9 cellular contexts compared by ENCODE assay signal in genomic region chr3:46098319-46098761, GRCh38.
A peak's percentile ranks its signal among the peaks of the same experiment; 100 is the strongest.
DNase-seq lines count a peak whose midpoint lies in the region; ATAC-seq and TF ChIP-seq lines count a peak whose summit lies in the region.
"Had no signal": no experiment of that assay in that cellular context is flagged by ENCODE, and none has a peak within 500 bp of the region (broad histone marks: within the 10 kb centered on the region; RNA-seq: fewer than 3 reads in every experiment).

No MANE protein-coding gene starts in this region.

- POLR2A ChIA-PET in AG04450 (lab: Yijun Ruan, JAX): interaction anchor here (1.0 kb wide), 1 partner anchor 9 kb away, joined by 4 read pairs; no protein-coding TSS in a partner anchor

- H3K4me3 Mint-ChIP-seq in IgD-negative memory B cell: peak overlapping the region; percentile 23 to 86 (median 60)
- H3K4me3 Mint-ChIP-seq in activated T-cell treated with anti-CD3 and anti-CD28 coated beads, Interleukin-2, amount 50 U/mL, for 72 hours: peak overlapping the region; percentile 54 to 79
- peak overlapping the region; percentile 71 to 78 (median 77) for H3K4me3 Mint-ChIP-seq in immature natural killer cell

- no peaks in the 10 kb centered on the region for H3K36me3 ChIP-seq in thymus (ENCODE audit: control insufficient read depth, insufficient read depth)
- H3K36me3 ChIP-seq: cardiac muscle cell had no signal

- no peak for DNase-seq in AG04450 (ENCODE audit: low read depth, low spot score)
- DNase-seq in activated T-cell treated with anti-CD3 and anti-CD28 coated beads, Interleukin-2, amount 50 U/mL, for 72 hours: peak; percentile 76 to 78
- DNase-seq in immature natural killer cell: peak; percentile 36 to 54 (median 52)
- DNase-seq in NCI-H187 (lab: John Stamatoyannopoulos, UW): no peak
- no peak for DNase-seq in NCI-H345 treated with DMSO at 0.1 percent for 48 hours (lab: John Stamatoyannopoulos, UW; ENCODE audit: unreplicated experiment)

- H3K4me1 Mint-ChIP-seq in IgD-negative memory B cell: peaks cover 51 to 65% (median 59%) of the 10 kb centered on the region in 3 donors
- H3K4me1 Mint-ChIP-seq in activated T-cell treated with anti-CD3 and anti-CD28 coated beads, Interleukin-2, amount 50 U/mL, for 72 hours (ENCODE audit: low read depth): peaks cover 41% of the 10 kb centered on the region
- H3K4me1 Mint-ChIP-seq in immature natural killer cell: peaks cover 71 to 73% of the 10 kb centered on the region in 2 donors

- peaks cover 7% of the 10 kb centered on the region for H3K27me3 ChIP-seq in AG04450 (ENCODE audit: control insufficient read depth, insufficient read depth, low read length)
- peaks cover 9% of the 10 kb centered on the region for H3K27me3 ChIP-seq in thymus (ENCODE audit: control insufficient read depth, insufficient read depth)
- H3K27me3 ChIP-seq: cardiac muscle cell had no signal

- WGBS in thymus: 7% methylated on average over 2 of the region's 2 CpGs

- H3K9me3 ChIP-seq in AG04450 (ENCODE audit: control insufficient read depth, insufficient read depth, low read length) (no peaks in the 10 kb centered on the region), thymus (ENCODE audit: control insufficient read depth) (no peaks in the 10 kb centered on the region)

- CTCF ChIA-PET in AG04450 (lab: Charles Lee): interaction anchor here (1.0 kb wide), 1 partner anchor 17 kb away, joined by 3 read pairs; no protein-coding TSS in a partner anchor

- no peak overlapping the region for H3K4me3 ChIP-seq in AG04450 (ENCODE audit: low read depth, low read length)
- no peak overlapping the region for H3K4me3 ChIP-seq in thymus (ENCODE audit: low read length)
- H3K4me3 ChIP-seq: cardiac muscle cell had no signal

- H3K27ac Mint-ChIP-seq in IgD-negative memory B cell (peak overlapping the region; percentile 30 to 94 (median 93)), immature natural killer cell (peak overlapping the region; percentile 89 to 97 (median 93))
- H3K27ac Mint-ChIP-seq in activated T-cell treated with anti-CD3 and anti-CD28 coated beads, Interleukin-2, amount 50 U/mL, for 72 hours: peak overlapping the region; percentile 95

- peak; percentile 64 for ATAC-seq in GM19372 (IDR thresholded peaks at IDR 0.05; ENCODE audit: low read depth, unreplicated experiment)
- ATAC-seq in activated T-cell treated with anti-CD3 and anti-CD28 coated beads, Interleukin-2, amount 50 U/mL, for 72 hours (replicated peaks in 1 of 2): peak; percentile 76 to 77

- peak overlapping the region; percentile 65 for H3K27ac ChIP-seq in AG04450 (ENCODE audit: low read depth, low read length)
- peak overlapping the region; percentile 48 for H3K27ac ChIP-seq in thymus (ENCODE audit: low read depth)
- H3K27ac ChIP-seq: cardiac muscle cell had no signal

- H3K9me3 Mint-ChIP-seq in IgD-negative memory B cell: peaks cover 0 to 4% (median 3%) of the 10 kb centered on the region in 3 donors
- peaks cover 5 to 10% of the 10 kb centered on the region in 2 donors for H3K9me3 Mint-ChIP-seq in activated T-cell treated with anti-CD3 and anti-CD28 coated beads, Interleukin-2, amount 50 U/mL, for 72 hours
- H3K9me3 Mint-ChIP-seq in immature natural killer cell: peaks cover 0 to 2% (median 0%) of the 10 kb centered on the region in 6 donors

- H3K36me3 Mint-ChIP-seq in IgD-negative memory B cell (peaks cover 2% of the 10 kb centered on the region), immature natural killer cell (peaks cover 0 to 3% (median 3%) of the 10 kb centered on the region in 3 donors)
- peaks cover 14 to 16% of the 10 kb centered on the region in 2 donors for H3K36me3 Mint-ChIP-seq in activated T-cell treated with anti-CD3 and anti-CD28 coated beads, Interleukin-2, amount 50 U/mL, for 72 hours (ENCODE audit: insufficient read depth in 2 of 2)

- H3K27me3 Mint-ChIP-seq in IgD-negative memory B cell (no peaks in the 10 kb centered on the region), immature natural killer cell (ENCODE audit: low read depth in 3 of 3) (no peaks in the 10 kb centered on the region)
- H3K27me3 Mint-ChIP-seq in activated T-cell treated with anti-CD3 and anti-CD28 coated beads, Interleukin-2, amount 50 U/mL, for 72 hours (ENCODE audit: low read depth): peaks cover 70% of the 10 kb centered on the region

- peaks cover 19% of the 10 kb centered on the region for H3K4me1 ChIP-seq in thymus (ENCODE audit: control insufficient read depth, insufficient read depth, low read length)

- no peak for TF ChIP-seq CTCF in AG04450 (IDR thresholded peaks at IDR 0.05; ENCODE audit: low read depth, low read length)

Comparison
In these comparisons a context has a peak if more than half of its experiments do, and no peak if none do; other contexts are left out.
1. DNase-seq: peak in activated T-cell treated with anti-CD3 and anti-CD28 coated beads, Interleukin-2, amount 50 U/mL, for 72 hours (2 of 2) and immature natural killer cell (3 of 3); none in AG04450 (single experiment), NCI-H187 (0 of 2) and NCI-H345 treated with DMSO at 0.1 percent for 48 hours (single experiment).
2. Peak in every context shown above with its lines, with median percentiles within 50 percentile points of each other: H3K27ac Mint-ChIP-seq and H3K4me3 Mint-ChIP-seq.